Comparison of ENCODE assay signal across 16 cellular contexts in the genomic region with DNA sequence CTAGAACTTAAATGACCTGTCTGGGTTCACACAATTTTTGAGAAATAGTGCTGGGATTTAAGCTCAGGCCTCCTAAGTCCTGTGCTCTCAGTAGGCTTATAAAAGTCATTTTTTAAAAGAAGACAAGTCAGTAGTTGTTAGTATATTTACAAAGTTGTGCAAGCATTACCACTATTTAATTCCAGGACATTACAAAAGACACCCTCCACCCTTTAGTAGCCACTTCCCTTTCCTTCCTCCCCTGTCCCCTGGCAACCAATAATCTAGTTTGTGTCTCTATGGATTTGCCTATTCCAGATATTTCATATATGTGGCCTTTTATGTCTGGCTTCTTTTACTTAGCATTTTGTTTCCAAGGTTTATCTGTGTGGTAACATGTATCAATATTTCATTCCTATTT. TPM values are rescaled to one million over a fixed set of nuclear protein-coding genes. Genes with fewer than 3 reads are reported as not detected.
DNase-seq lines count a peak whose midpoint lies in the region; ATAC-seq and TF ChIP-seq lines count a peak whose summit lies in the region.
"Had no signal": no experiment of that assay in that cellular context is flagged by ENCODE, and none has a peak within 500 bp of the region (broad histone marks: within the 10 kb centered on the region; RNA-seq: fewer than 3 reads in every experiment).

No MANE protein-coding gene starts in this region.

- H3K9me3 ChIP-seq in endodermal cell (ENCODE audit: control insufficient read depth, low read length) = peaks cover 7% of the 10 kb centered on the region
- H3K9me3 ChIP-seq: HAP-1 had no signal

- peaks cover 21% of the 10 kb centered on the region for H3K36me3 Mint-ChIP-seq in endodermal cell (ENCODE audit: low read depth)
- peaks cover 27% of the 10 kb centered on the region for H3K36me3 Mint-ChIP-seq in activated T-cell treated with anti-CD3 and anti-CD28 coated beads, Interleukin-2, amount 50 U/mL, for 24 hours (ENCODE audit: low read depth)

- H3K9me3 Mint-ChIP-seq in endodermal cell = peaks cover 11% of the 10 kb centered on the region
- peaks cover 10% of the 10 kb centered on the region for H3K9me3 Mint-ChIP-seq in activated T-cell treated with anti-CD3 and anti-CD28 coated beads, Interleukin-2, amount 50 U/mL, for 24 hours

- ATAC-seq in SK-N-SH treated with all-trans-retinoic acid at 6 μM for 48 hours = no peak

- no peak overlapping the region for H3K9ac ChIP-seq in endodermal cell (ENCODE audit: extremely low read depth, low read length, poor library complexity, severe bottlenecking)

- H3K27me3 Mint-ChIP-seq in endodermal cell (ENCODE audit: insufficient read depth) = no peaks in the 10 kb centered on the region
- H3K27me3 Mint-ChIP-seq in activated T-cell treated with anti-CD3 and anti-CD28 coated beads, Interleukin-2, amount 50 U/mL, for 24 hours = no peaks in the 10 kb centered on the region
- H3K27me3 Mint-ChIP-seq: B cell; CD4-positive, alpha-beta memory T cell had no signal

- no peaks in the 10 kb centered on the region for H3K27me3 ChIP-seq in HL-60 (ENCODE audit: insufficient read depth, poor library complexity, severe bottlenecking)
- H3K27me3 ChIP-seq in endodermal cell (ENCODE audit: control insufficient read depth, insufficient read depth, low read length, poor library complexity, severe bottlenecking) = no peaks in the 10 kb centered on the region
- H3K27me3 ChIP-seq: SJCRH30 had no signal

- H3K27ac Mint-ChIP-seq in endodermal cell = peak overlapping the region; percentile 6
- no peak overlapping the region for H3K27ac Mint-ChIP-seq in activated T-cell treated with anti-CD3 and anti-CD28 coated beads, Interleukin-2, amount 50 U/mL, for 24 hours
- H3K27ac Mint-ChIP-seq: B cell; CD4-positive, alpha-beta memory T cell had no signal

- no peaks in the 10 kb centered on the region for H3K4me1 ChIP-seq in endodermal cell (ENCODE audit: control insufficient read depth, insufficient read depth, low read length)
- H3K4me1 ChIP-seq: HAP-1, SJCRH30 had no signal

- DNase-seq in CD1c-positive myeloid dendritic cell (ENCODE audit: extremely low spot score) = peak; percentile 24
- peak in 1 of 2 experiments; percentile 14 for DNase-seq in HL-60 (ENCODE audit: low read depth in 1 of 2, low spot score in 1 of 2)
- peak; percentile 55 for DNase-seq in NOMO-1 treated with dmso at 0.1 percent for 144 hours (lab: John Stamatoyannopoulos, UW; ENCODE audit: unreplicated experiment)
- no peak for DNase-seq in endodermal cell
- no peak for DNase-seq in pons (ENCODE audit: low spot score)
- DNase-seq in activated T-cell treated with anti-CD3 and anti-CD28 coated beads, Interleukin-2, amount 50 U/mL, for 24 hours = no peak
- no peak for DNase-seq in posterior cingulate gyrus
- DNase-seq: CD4-positive, alpha-beta memory T cell; DMS79 treated with DMSO at 0.1 percent for 48 hours; NCI-H1092 treated with DMSO at 0.1 percent for 48 hours; NCI-H2081 treated with DMSO at 0.1 percent for 48 hours; NCI-H510A treated with DMSO at 0.1 percent for 48 hours; SJCRH30 had no signal

- H3K4me3 ChIP-seq in HL-60 (replicated peaks; ENCODE audit: insufficient read depth, low read length) = no peak overlapping the region
- no peak overlapping the region for H3K4me3 ChIP-seq in endodermal cell (ENCODE audit: low read length)
- H3K4me3 ChIP-seq: HAP-1, SJCRH30 had no signal

- H3K4me1 Mint-ChIP-seq in endodermal cell = no peaks in the 10 kb centered on the region
- peaks cover 3% of the 10 kb centered on the region for H3K4me1 Mint-ChIP-seq in activated T-cell treated with anti-CD3 and anti-CD28 coated beads, Interleukin-2, amount 50 U/mL, for 24 hours (ENCODE audit: low read depth)
- H3K4me1 Mint-ChIP-seq: B cell; CD4-positive, alpha-beta memory T cell had no signal

- peaks cover 18% of the 10 kb centered on the region for H3K36me3 ChIP-seq in endodermal cell (ENCODE audit: control insufficient read depth, insufficient read depth, low read length)
- H3K36me3 ChIP-seq: HAP-1 had no signal

- TF ChIP-seq CTCF in HL-60 (IDR thresholded peaks at IDR 0.05; ENCODE audit: insufficient read depth, low read length) = no peak
- no peak for TF ChIP-seq CTCF in endodermal cell (conservative IDR thresholded peaks at IDR 0.05)

- no peak overlapping the region for H3K4me3 Mint-ChIP-seq in endodermal cell
- no peak overlapping the region for H3K4me3 Mint-ChIP-seq in activated T-cell treated with anti-CD3 and anti-CD28 coated beads, Interleukin-2, amount 50 U/mL, for 24 hours
- H3K4me3 Mint-ChIP-seq: B cell; CD4-positive, alpha-beta memory T cell had no signal

- intact Hi-C loops in posterior cingulate gyrus (cut with DNase I) = no loop called here

- peak overlapping the region; percentile 28 for H3K27ac ChIP-seq in HL-60 (replicated peaks)
- no peak overlapping the region for H3K27ac ChIP-seq in endodermal cell (ENCODE audit: low read depth, low read length)
- H3K27ac ChIP-seq: SJCRH30 had no signal

TF ChIP-seq in SK-N-SH treated with all-trans-retinoic acid at 6 μM for 48 hours, 23 proteins besides CTCF, POLR2A, EP300 and RAD21:
- TF ChIP-seq, protein P1, sequence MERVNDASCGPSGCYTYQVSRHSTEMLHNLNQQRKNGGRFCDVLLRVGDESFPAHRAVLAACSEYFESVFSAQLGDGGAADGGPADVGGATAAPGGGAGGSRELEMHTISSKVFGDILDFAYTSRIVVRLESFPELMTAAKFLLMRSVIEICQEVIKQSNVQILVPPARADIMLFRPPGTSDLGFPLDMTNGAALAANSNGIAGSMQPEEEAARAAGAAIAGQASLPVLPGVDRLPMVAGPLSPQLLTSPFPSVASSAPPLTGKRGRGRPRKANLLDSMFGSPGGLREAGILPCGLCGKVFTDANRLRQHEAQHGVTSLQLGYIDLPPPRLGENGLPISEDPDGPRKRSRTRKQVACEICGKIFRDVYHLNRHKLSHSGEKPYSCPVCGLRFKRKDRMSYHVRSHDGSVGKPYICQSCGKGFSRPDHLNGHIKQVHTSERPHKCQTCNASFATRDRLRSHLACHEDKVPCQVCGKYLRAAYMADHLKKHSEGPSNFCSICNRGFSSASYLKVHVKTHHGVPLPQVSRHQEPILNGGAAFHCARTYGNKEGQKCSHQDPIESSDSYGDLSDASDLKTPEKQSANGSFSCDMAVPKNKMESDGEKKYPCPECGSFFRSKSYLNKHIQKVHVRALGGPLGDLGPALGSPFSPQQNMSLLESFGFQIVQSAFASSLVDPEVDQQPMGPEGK (CRISPR knock-in tag; IDR thresholded peaks at IDR 0.05; ENCODE audit: borderline replicate concordance) = no peak
- no peak for TF ChIP-seq ZC3H10 (CRISPR knock-in tag; IDR thresholded peaks at IDR 0.05)

RNA-seq across cellular contexts. Expression of a gene that starts 37.6 kb away (rescaled TPM):
- total RNA-seq in endodermal cell = 100 to 1,000 TPM; 139 to 157 TPM
- 162 TPM for polyA plus RNA-seq in endodermal cell (2013, experiment 1 of 2)
- 167 TPM for polyA plus RNA-seq in endodermal cell (2013, experiment 2 of 2)

Comparison
In these comparisons a context has a peak if more than half of its experiments do, and no peak if none do; other contexts are left out.
1. DNase-seq: peak in CD1c-positive myeloid dendritic cell (single experiment) and NOMO-1 treated with dmso at 0.1 percent for 144 hours (single experiment); none in endodermal cell (single experiment), pons (single experiment), activated T-cell treated with anti-CD3 and anti-CD28 coated beads, Interleukin-2, amount 50 U/mL, for 24 hours (single experiment) and posterior cingulate gyrus (0 of 10).